Comparison of ENCODE assay signal across 8 cellular contexts in the genomic region with DNA sequence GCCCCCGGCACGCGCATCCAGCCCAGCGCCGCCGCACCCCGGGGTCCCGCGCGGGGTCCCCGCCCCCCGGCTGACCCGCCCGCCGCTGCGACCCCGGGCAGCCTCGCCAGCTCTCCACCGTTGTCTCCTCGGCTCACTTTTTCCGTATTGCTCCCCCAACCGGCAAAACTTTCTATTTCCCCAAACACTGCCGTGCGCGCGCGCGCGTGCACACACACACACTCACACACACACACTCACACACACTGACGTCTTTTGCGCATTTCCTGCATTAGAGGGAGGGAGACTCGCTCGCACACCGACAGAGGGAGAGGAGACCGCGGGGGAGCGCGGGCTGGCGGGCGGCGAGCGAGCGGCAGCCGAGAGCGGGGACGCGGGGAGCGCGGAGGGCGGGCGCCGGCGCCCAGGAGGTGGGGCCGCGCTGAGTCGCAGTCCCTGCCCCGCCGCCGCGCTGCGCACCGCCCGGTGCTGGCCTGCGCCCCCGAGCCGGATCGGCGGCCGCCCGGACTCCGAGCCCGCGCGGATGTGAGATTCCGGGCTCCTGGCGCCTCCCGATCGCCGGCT. TPM values are rescaled to one million over a fixed set of nuclear protein-coding genes. Genes with fewer than 3 reads are reported as not detected.
A peak's percentile ranks its signal among the peaks of the same experiment; 100 is the strongest.
DNase-seq lines count a peak whose midpoint lies in the region; ATAC-seq and TF ChIP-seq lines count a peak whose summit lies in the region.

No MANE protein-coding gene starts in this region.

- peak; percentile 56 for ATAC-seq in HG03457 (IDR thresholded peaks at IDR 0.05; ENCODE audit: unreplicated experiment)
- ATAC-seq in lower lobe of right lung: peak; percentile 86 to 94

- peaks cover 29% of the 10 kb centered on the region for H3K4me1 Mint-ChIP-seq in activated CD4-positive, alpha-beta memory T cell treated with anti-CD3 and anti-CD28 coated beads, Interleukin-2, amount 10 ng/mL, durations not matched to agents 7 days and 5 days

- peak overlapping the region; percentile 93 for H3K4me3 Mint-ChIP-seq in activated CD4-positive, alpha-beta memory T cell treated with anti-CD3 and anti-CD28 coated beads, Interleukin-2, amount 10 ng/mL, durations not matched to agents 7 days and 5 days

- peak; percentile 96 for DNase-seq in CD1c-positive myeloid dendritic cell (ENCODE audit: extremely low spot score)
- DNase-seq in GM19240 (ENCODE audit: insufficient read length, low spot score): peak; percentile 67
- peak; percentile 71 for DNase-seq in NCI-H82 (lab: John Stamatoyannopoulos, UW)
- peak; percentile 94 for DNase-seq in activated CD4-positive, alpha-beta memory T cell treated with anti-CD3 and anti-CD28 coated beads, Interleukin-2, amount 10 ng/mL, durations not matched to agents 7 days and 5 days
- DNase-seq in lower lobe of right lung: peak; percentile 94
- DNase-seq in stimulated activated CD4-positive, alpha-beta T cell treated with anti-CD3 and anti-CD28 coated beads, Interleukin-4, amount 100 ng/mL, for 48 hours (ENCODE audit: low read depth in 2 of 2): peak; percentile 77 to 86

- H3K27ac ChIP-seq in duodenal mucosa (ENCODE audit: low read depth, low read length) (peak overlapping the region; percentile 95), lower lobe of right lung (peak overlapping the region; percentile 98)

- no peaks in the 10 kb centered on the region for H3K36me3 ChIP-seq in duodenal mucosa (ENCODE audit: control insufficient read depth in 1 of 2, insufficient read depth in 2 of 2, low read length in 2 of 2)
- no peaks in the 10 kb centered on the region for H3K36me3 ChIP-seq in lower lobe of right lung

- POLR2A ChIA-PET in activated CD4-positive, alpha-beta memory T cell treated with anti-CD3 and anti-CD28 coated beads, Interleukin-2, amount 10 ng/mL, durations not matched to agents 7 days and 5 days (lab: Charles Lee): interaction anchor here (0.6 to 3.3 kb wide), 10 partner anchors 12 to 1507 kb away, joined by 3 to 19 read pairs (median 4); no protein-coding TSS in a partner anchor

- TF ChIP-seq CTCF in lower lobe of right lung (IDR thresholded peaks at IDR 0.05): peak; percentile 28

- no peaks in the 10 kb centered on the region for H3K9me3 Mint-ChIP-seq in activated CD4-positive, alpha-beta memory T cell treated with anti-CD3 and anti-CD28 coated beads, Interleukin-2, amount 10 ng/mL, durations not matched to agents 7 days and 5 days

- intact Hi-C loops in lower lobe of right lung (cut with DNase I): no loop called here

- H3K9ac ChIP-seq in duodenal mucosa (ENCODE audit: low read depth in 1 of 2, low read length in 2 of 2): peak overlapping the region; percentile 93 to 95

- H3K36me3 Mint-ChIP-seq in activated CD4-positive, alpha-beta memory T cell treated with anti-CD3 and anti-CD28 coated beads, Interleukin-2, amount 10 ng/mL, durations not matched to agents 7 days and 5 days (ENCODE audit: low read depth): peaks cover 13% of the 10 kb centered on the region

- H3K9me3 ChIP-seq in duodenal mucosa (ENCODE audit: control insufficient read depth in 1 of 2, low read length in 2 of 2) (no peaks in the 10 kb centered on the region), lower lobe of right lung (no peaks in the 10 kb centered on the region)

- H3K4me1 ChIP-seq in duodenal mucosa (ENCODE audit: control insufficient read depth in 1 of 2, insufficient read depth in 2 of 2, low read length in 2 of 2) (peaks cover 35 to 37% of the 10 kb centered on the region in 2 donors), lower lobe of right lung (peaks cover 53% of the 10 kb centered on the region)

- H3K4me3 ChIP-seq in duodenal mucosa (ENCODE audit: low read depth in 1 of 2, low read length in 2 of 2): peak overlapping the region; percentile 87 to 90
- H3K4me3 ChIP-seq in lower lobe of right lung: peak overlapping the region; percentile 80

- CTCF ChIA-PET in activated CD4-positive, alpha-beta memory T cell treated with anti-CD3 and anti-CD28 coated beads, Interleukin-2, amount 10 ng/mL, durations not matched to agents 7 days and 5 days (lab: Charles Lee): interaction anchor here (1.2 to 2.9 kb wide), 3 partner anchors 61 to 128 kb away, joined by 3 to 11 read pairs (median 10); no protein-coding TSS in a partner anchor

- no peaks in the 10 kb centered on the region for H3K27me3 ChIP-seq in duodenal mucosa (ENCODE audit: control insufficient read depth in 1 of 2, insufficient read depth in 2 of 2, low read length in 2 of 2)
- no peaks in the 10 kb centered on the region for H3K27me3 ChIP-seq in lower lobe of right lung (ENCODE audit: low read depth)

- H3K27ac Mint-ChIP-seq in activated CD4-positive, alpha-beta memory T cell treated with anti-CD3 and anti-CD28 coated beads, Interleukin-2, amount 10 ng/mL, durations not matched to agents 7 days and 5 days: peak overlapping the region; percentile 94

- H3K27me3 Mint-ChIP-seq in activated CD4-positive, alpha-beta memory T cell treated with anti-CD3 and anti-CD28 coated beads, Interleukin-2, amount 10 ng/mL, durations not matched to agents 7 days and 5 days: peaks cover 3% of the 10 kb centered on the region

RNA-seq across cellular contexts. Expression of gene PRKCE, which starts 0.5 kb away (rescaled TPM):
- total RNA-seq in activated CD4-positive, alpha-beta memory T cell treated with anti-CD3 and anti-CD28 coated beads, Interleukin-2, amount 10 ng/mL, durations not matched to agents 7 days and 5 days: 10 to 100 TPM; 20.6 to 23.3 TPM
- 85.0 TPM for total RNA-seq in lower lobe of right lung

RNA-seq across cellular contexts. Expression of gene SRBD1, which starts 39.9 kb away (rescaled TPM):
- total RNA-seq in activated CD4-positive, alpha-beta memory T cell treated with anti-CD3 and anti-CD28 coated beads, Interleukin-2, amount 10 ng/mL, durations not matched to agents 7 days and 5 days: 10 to 100 TPM; 18.1 to 18.9 TPM
- total RNA-seq in lower lobe of right lung: 15.4 TPM

Comparison
In these comparisons a context has a peak if more than half of its experiments do, and no peak if none do; other contexts are left out.
1. Peak in every context shown above with its lines: DNase-seq, ATAC-seq, H3K4me3 ChIP-seq and H3K27ac ChIP-seq.